In genomic region chr4:155629831-155630425, GRCh38 we compare ENCODE assay signal across 1 cellular context.
TF ChIP-seq lines count a peak whose summit lies in the region.

No MANE protein-coding gene starts in this region.

TF ChIP-seq in IMR-90, 13 proteins besides CTCF, POLR2A, EP300 and RAD21 (continued from another document):
- TF ChIP-seq CEBPB (IDR thresholded peaks at IDR 0.05; ENCODE audit: low read depth, low read length) (no peak), RCOR1 (IDR thresholded peaks at IDR 0.05; ENCODE audit: insufficient replicate concordance, low read length) (no peak), CHD1 (IDR thresholded peaks at IDR 0.05; ENCODE audit: low read depth, low read length) (no peak), MAZ (IDR thresholded peaks at IDR 0.05; ENCODE audit: borderline replicate concordance, low read depth, low read length) (no peak)
